19 cellular contexts compared by ENCODE assay signal in the genomic region with DNA sequence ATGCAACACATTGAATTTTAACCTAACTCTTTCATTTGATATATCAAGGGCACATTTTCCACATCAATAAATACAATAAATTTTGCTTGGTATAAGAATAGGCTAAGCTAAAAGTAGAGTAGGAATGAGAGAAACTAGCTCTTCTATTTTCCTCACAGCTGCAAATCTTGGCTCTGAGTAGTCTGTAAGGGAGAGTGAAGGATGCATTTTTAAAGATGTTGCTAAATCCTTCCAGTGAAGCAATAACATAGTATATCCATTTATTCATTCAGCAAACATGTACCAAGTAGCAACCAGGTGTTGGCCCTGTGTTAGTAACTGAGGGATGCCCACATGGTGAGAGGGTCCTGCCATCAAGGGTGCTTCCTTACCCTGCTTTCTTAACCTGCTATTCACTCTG.
DNase-seq lines count a peak whose midpoint lies in the region; ATAC-seq and TF ChIP-seq lines count a peak whose summit lies in the region.
"Had no signal": no experiment of that assay in that cellular context is flagged by ENCODE, and none has a peak within 500 bp of the region (broad histone marks: within the 10 kb centered on the region; RNA-seq: fewer than 3 reads in every experiment).

No MANE protein-coding gene starts in this region.

- ATAC-seq in left cardiac atrium = no peak
- ATAC-seq: GM12878 had no signal

- intact Hi-C loops in left cardiac atrium (cut with DNase I) = no loop called here

- no peak for TF ChIP-seq CTCF in fibroblast of mammary gland (conservative IDR thresholded peaks at IDR 0.05; ENCODE audit: control insufficient read depth, insufficient read depth, low read depth, low read length)

- peak; percentile 50 for DNase-seq in amniotic epithelial cell (ENCODE audit: low read depth)
- peak; percentile 40 for DNase-seq in fibroblast of mammary gland (ENCODE audit: low read depth)
- peak; percentile 3 for DNase-seq in middle frontal gyrus (ENCODE audit: extremely low spot score, low spot score)
- no peak for DNase-seq in cerebellum (ENCODE audit: low spot score)
- DNase-seq in LoVo (ENCODE audit: low spot score) = no peak
- no peak for DNase-seq in H4 (ENCODE audit: low spot score)
- DNase-seq in left cardiac atrium = no peak
- DNase-seq: ACHN; BE2C; C1 segment of cervical spinal cord; CD4-positive, CD25-positive, alpha-beta regulatory T cell; CD8-positive, alpha-beta memory T cell; COR-L47; DMS 273 treated with DMSO at 0.1 percent for 48 hours; DMS53; DND-41; EL had no signal

- H3K4me3 ChIP-seq in fibroblast of mammary gland (ENCODE audit: control insufficient read depth, low read depth, low read length) = no peak overlapping the region
- H3K4me3 ChIP-seq: GM12878, HAP-1 had no signal

Comparison
In these comparisons a context has a peak if more than half of its experiments do, and no peak if none do; other contexts are left out.
1. DNase-seq: peak in amniotic epithelial cell (single experiment), fibroblast of mammary gland (single experiment) and middle frontal gyrus (single experiment); none in cerebellum (single experiment), LoVo (single experiment), H4 (single experiment) and left cardiac atrium (single experiment).